ENCODE assay signal across 19 cellular contexts in genomic region chr4:25867781-25868180, GRCh38.
"Had no signal": no experiment of that assay in that cellular context is flagged by ENCODE, and none has a peak within 500 bp of the region (broad histone marks: within the 10 kb centered on the region; RNA-seq: fewer than 3 reads in every experiment).

No MANE protein-coding gene starts in this region.

- H3K36me3 ChIP-seq: esophagus muscularis mucosa, neural progenitor cell, thoracic aorta, WERI-Rb-1 had no signal

- H3K4me3 ChIP-seq: esophagus muscularis mucosa, mucosa of descending colon, neural progenitor cell, thoracic aorta had no signal

- DNase-seq: activated CD4-positive, alpha-beta T cell treated with anti-CD3 and anti-CD28 coated beads for 1 hour; activated gamma-delta T cell treated with Interleukin-2 at 50 U/mL for 16 hours; activated T-cell treated with anti-CD3 and anti-CD28 coated beads, Interleukin-2, amount 50 U/mL, for 1 hour; aorta; effector memory CD4-positive, alpha-beta T cell; hippocampal formation; left ventricle myocardium superior; mesenchymal stem cell; mucosa of descending colon; naive thymus-derived CD4-positive, alpha-beta T cell; small intestine; stimulated activated CD4-positive, alpha-beta T cell treated with anti-CD3 and anti-CD28 coated beads, Interleukin-2, amount 100 ng/mL, for 24 hours; T-cell; WERI-Rb-1 had no signal

- H3K9ac ChIP-seq: neural progenitor cell had no signal

- H3K9me3 ChIP-seq: esophagus muscularis mucosa, mucosa of descending colon, thoracic aorta had no signal

- FAIRE-seq: frontal cortex, small intestine, TTC549 had no signal

- H2AFZ ChIP-seq: neural progenitor cell had no signal

- H3K27me3 ChIP-seq: esophagus muscularis mucosa had no signal

- H3K4me2 ChIP-seq: neural progenitor cell had no signal

- H3K27ac ChIP-seq: esophagus muscularis mucosa, neural progenitor cell, thoracic aorta, WERI-Rb-1 had no signal
